1 cellular context compared by ENCODE assay signal in the genomic region with DNA sequence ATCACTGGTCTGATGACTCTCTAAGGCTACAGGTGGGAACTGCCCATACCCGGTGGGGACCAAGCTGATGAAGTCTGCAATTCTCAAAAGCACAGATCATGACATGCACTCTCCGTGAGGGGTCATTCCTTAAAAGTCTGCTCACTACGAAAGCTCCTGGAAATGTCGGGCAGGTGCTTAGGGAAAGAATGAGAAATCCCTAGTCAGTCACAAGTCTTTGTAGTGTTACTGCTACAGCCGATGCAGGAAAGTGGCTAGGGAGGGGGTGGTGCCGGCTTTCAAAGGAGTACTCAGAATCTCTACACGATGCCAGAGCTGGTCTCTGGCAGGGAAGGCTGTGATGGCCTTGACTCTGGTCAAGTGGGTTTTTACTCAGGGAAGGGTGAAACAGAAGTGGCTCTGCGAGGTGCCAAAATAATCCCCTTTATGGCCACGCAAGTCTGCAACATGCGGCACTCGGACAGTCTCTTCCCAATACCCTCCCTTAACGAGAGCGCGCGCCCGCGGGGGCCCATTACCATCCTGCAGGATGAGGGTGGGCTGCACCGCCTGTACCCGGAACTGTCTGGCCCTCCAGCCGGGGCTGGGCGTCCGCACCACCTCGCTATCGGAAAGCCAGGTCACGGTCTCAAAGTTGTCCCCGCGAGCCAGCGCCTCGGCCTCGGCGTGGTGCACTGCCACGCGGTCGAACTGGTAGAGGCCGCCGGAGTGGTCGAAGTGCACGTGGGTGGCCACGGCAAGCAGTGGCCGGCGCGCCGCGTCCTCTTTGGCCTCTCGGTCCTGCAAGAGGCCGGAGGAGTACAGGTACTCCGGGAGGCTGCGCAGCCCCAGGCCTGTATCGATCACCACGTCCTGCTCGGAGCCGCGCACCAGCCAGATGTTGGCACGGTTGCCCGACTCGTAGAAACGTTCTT.
TF ChIP-seq lines count a peak whose summit lies in the region.

No MANE protein-coding gene starts in this region.

TF ChIP-seq in HCT116, 20 proteins besides CTCF, POLR2A, EP300 and RAD21 (continued from another document):
- TF ChIP-seq, protein P1, sequence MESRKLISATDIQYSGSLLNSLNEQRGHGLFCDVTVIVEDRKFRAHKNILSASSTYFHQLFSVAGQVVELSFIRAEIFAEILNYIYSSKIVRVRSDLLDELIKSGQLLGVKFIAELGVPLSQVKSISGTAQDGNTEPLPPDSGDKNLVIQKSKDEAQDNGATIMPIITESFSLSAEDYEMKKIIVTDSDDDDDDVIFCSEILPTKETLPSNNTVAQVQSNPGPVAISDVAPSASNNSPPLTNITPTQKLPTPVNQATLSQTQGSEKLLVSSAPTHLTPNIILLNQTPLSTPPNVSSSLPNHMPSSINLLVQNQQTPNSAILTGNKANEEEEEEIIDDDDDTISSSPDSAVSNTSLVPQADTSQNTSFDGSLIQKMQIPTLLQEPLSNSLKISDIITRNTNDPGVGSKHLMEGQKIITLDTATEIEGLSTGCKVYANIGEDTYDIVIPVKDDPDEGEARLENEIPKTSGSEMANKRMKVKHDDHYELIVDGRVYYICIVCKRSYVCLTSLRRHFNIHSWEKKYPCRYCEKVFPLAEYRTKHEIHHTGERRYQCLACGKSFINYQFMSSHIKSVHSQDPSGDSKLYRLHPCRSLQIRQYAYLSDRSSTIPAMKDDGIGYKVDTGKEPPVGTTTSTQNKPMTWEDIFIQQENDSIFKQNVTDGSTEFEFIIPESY (IDR thresholded peaks at IDR 0.05; ENCODE audit: extremely low read depth, insufficient replicate concordance, low read length): no peak
